Comparison of ENCODE assay signal across 26 cellular contexts in the genomic region with DNA sequence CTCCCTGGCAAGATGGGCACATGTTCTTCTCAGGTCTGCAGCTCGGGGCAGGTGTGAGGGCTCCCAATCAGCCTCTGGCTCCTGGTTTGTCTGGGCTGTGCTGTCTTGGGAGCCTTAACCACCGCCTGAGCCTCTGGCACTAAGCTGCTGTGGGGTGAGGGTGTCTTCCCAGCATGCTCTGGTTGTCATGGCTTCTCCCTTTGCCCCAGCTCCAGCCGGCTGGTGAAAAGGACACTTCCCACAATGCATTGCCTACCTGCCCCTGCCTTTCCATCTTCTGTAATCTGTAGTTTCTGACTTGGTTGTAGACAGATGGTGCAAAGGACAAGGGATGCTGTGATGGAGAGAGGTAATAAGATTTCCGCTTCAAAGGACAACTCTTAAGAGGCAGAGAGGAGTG.
DNase-seq lines count a peak whose midpoint lies in the region; ATAC-seq and TF ChIP-seq lines count a peak whose summit lies in the region.
"Had no signal": no experiment of that assay in that cellular context is flagged by ENCODE, and none has a peak within 500 bp of the region (broad histone marks: within the 10 kb centered on the region; RNA-seq: fewer than 3 reads in every experiment).

No MANE protein-coding gene starts in this region.

- H3K27ac ChIP-seq in spleen: peak overlapping the region in 1 of 8 donors; percentile 90
- H3K27ac ChIP-seq: 22Rv1, HL-60, PC-9 had no signal

- no peaks in the 10 kb centered on the region for H3K36me3 ChIP-seq in spleen
- H3K36me3 ChIP-seq: HAP-1 had no signal

- WGBS in spleen, 5 donors: 82 to 89% (median 87%) methylated on average over 3 to 4 of the region's 4 CpGs

- H3K27me3 Mint-ChIP-seq in natural killer cell treated with Interleukin-12 subunit alpha and Interleukin-12 subunit beta and Interleukin-15 and Interleukin-18, amount 100 ng/mL, for 72 hours: peaks cover 33 to 35% of the 10 kb centered on the region in 2 donors
- peaks cover 37 to 48% of the 10 kb centered on the region in 2 donors for H3K27me3 Mint-ChIP-seq in natural killer cell (ENCODE audit: low read depth in 2 of 2)
- peaks cover 4% of the 10 kb centered on the region for H3K27me3 Mint-ChIP-seq in glutamatergic neuron (ENCODE audit: unreplicated experiment)
- peaks cover 7% of the 10 kb centered on the region for H3K27me3 Mint-ChIP-seq in activated naive CD8-positive, alpha-beta T cell treated with anti-CD3 and anti-CD28 coated beads, Interleukin-2, amount 50 U/mL, for 24 hours

- no peaks in the 10 kb centered on the region for H3K9me3 ChIP-seq in spleen
- H3K9me3 ChIP-seq: HAP-1 had no signal

- H3K27ac Mint-ChIP-seq in natural killer cell treated with Interleukin-12 subunit alpha and Interleukin-12 subunit beta and Interleukin-15 and Interleukin-18, amount 100 ng/mL, for 72 hours: peak overlapping the region in 1 of 2 donors; percentile 4
- no peak overlapping the region for H3K27ac Mint-ChIP-seq in natural killer cell
- H3K27ac Mint-ChIP-seq in glutamatergic neuron (ENCODE audit: unreplicated experiment): no peak overlapping the region
- no peak overlapping the region for H3K27ac Mint-ChIP-seq in activated naive CD8-positive, alpha-beta T cell treated with anti-CD3 and anti-CD28 coated beads, Interleukin-2, amount 50 U/mL, for 24 hours
- H3K27ac Mint-ChIP-seq: B cell; CD8-positive, alpha-beta memory T cell had no signal

- no peaks in the 10 kb centered on the region for H3K9me3 Mint-ChIP-seq in natural killer cell treated with Interleukin-12 subunit alpha and Interleukin-12 subunit beta and Interleukin-15 and Interleukin-18, amount 100 ng/mL, for 72 hours
- no peaks in the 10 kb centered on the region for H3K9me3 Mint-ChIP-seq in natural killer cell
- H3K9me3 Mint-ChIP-seq in glutamatergic neuron (ENCODE audit: unreplicated experiment): no peaks in the 10 kb centered on the region
- no peaks in the 10 kb centered on the region for H3K9me3 Mint-ChIP-seq in activated naive CD8-positive, alpha-beta T cell treated with anti-CD3 and anti-CD28 coated beads, Interleukin-2, amount 50 U/mL, for 24 hours
- H3K9me3 Mint-ChIP-seq: CD8-positive, alpha-beta memory T cell had no signal

- peaks cover 0 to 24% (median 0%) of the 10 kb centered on the region in 7 donors for H3K27me3 ChIP-seq in spleen (replicated peaks in 1 of 7)

- no peaks in the 10 kb centered on the region for H3K36me3 Mint-ChIP-seq in natural killer cell treated with Interleukin-12 subunit alpha and Interleukin-12 subunit beta and Interleukin-15 and Interleukin-18, amount 100 ng/mL, for 72 hours
- H3K36me3 Mint-ChIP-seq in natural killer cell: no peaks in the 10 kb centered on the region
- H3K36me3 Mint-ChIP-seq in glutamatergic neuron (ENCODE audit: unreplicated experiment): no peaks in the 10 kb centered on the region
- no peaks in the 10 kb centered on the region for H3K36me3 Mint-ChIP-seq in activated naive CD8-positive, alpha-beta T cell treated with anti-CD3 and anti-CD28 coated beads, Interleukin-2, amount 50 U/mL, for 24 hours (ENCODE audit: low read depth)
- H3K36me3 Mint-ChIP-seq: CD14-positive monocyte; CD8-positive, alpha-beta memory T cell had no signal

- intact Hi-C loops in natural killer cell (cut with micrococcal nuclease): no loop called here
- intact Hi-C loops in spleen (cut with DNase I; ENCODE audit: low total_unique reads): no loop called here

- peaks cover 6 to 8% of the 10 kb centered on the region in 2 donors for H3K4me1 Mint-ChIP-seq in natural killer cell treated with Interleukin-12 subunit alpha and Interleukin-12 subunit beta and Interleukin-15 and Interleukin-18, amount 100 ng/mL, for 72 hours (ENCODE audit: low read depth in 2 of 2)
- peaks cover 0 to 10% of the 10 kb centered on the region in 2 donors for H3K4me1 Mint-ChIP-seq in natural killer cell
- H3K4me1 Mint-ChIP-seq in glutamatergic neuron (ENCODE audit: low read depth, unreplicated experiment): no peaks in the 10 kb centered on the region
- H3K4me1 Mint-ChIP-seq in activated naive CD8-positive, alpha-beta T cell treated with anti-CD3 and anti-CD28 coated beads, Interleukin-2, amount 50 U/mL, for 24 hours: peaks cover 12% of the 10 kb centered on the region

- no peak for TF ChIP-seq POLR2A in spleen (IDR thresholded peaks at IDR 0.05)

- peaks cover 0 to 53% (median 8%) of the 10 kb centered on the region in 6 donors for H3K4me1 ChIP-seq in spleen

- H3K4me3 Mint-ChIP-seq in natural killer cell treated with Interleukin-12 subunit alpha and Interleukin-12 subunit beta and Interleukin-15 and Interleukin-18, amount 100 ng/mL, for 72 hours: no peak overlapping the region
- no peak overlapping the region for H3K4me3 Mint-ChIP-seq in natural killer cell
- H3K4me3 Mint-ChIP-seq in glutamatergic neuron (ENCODE audit: unreplicated experiment): no peak overlapping the region
- H3K4me3 Mint-ChIP-seq in activated naive CD8-positive, alpha-beta T cell treated with anti-CD3 and anti-CD28 coated beads, Interleukin-2, amount 50 U/mL, for 24 hours: no peak overlapping the region
- H3K4me3 Mint-ChIP-seq: B cell; CD14-positive monocyte; CD8-positive, alpha-beta memory T cell had no signal

- ATAC-seq in natural killer cell treated with Interleukin-12 subunit alpha and Interleukin-12 subunit beta and Interleukin-15 and Interleukin-18, amount 100 ng/mL, for 72 hours: no peak
- no peak for ATAC-seq in natural killer cell
- ATAC-seq in activated naive CD8-positive, alpha-beta T cell treated with anti-CD3 and anti-CD28 coated beads, Interleukin-2, amount 50 U/mL, for 24 hours: no peak
- ATAC-seq: Right ventricle myocardium inferior had no signal

- no peak overlapping the region for H3K4me3 ChIP-seq in spleen
- H3K4me3 ChIP-seq: HAP-1, PC-9 had no signal

- DNase-seq in natural killer cell treated with Interleukin-12 subunit alpha and Interleukin-12 subunit beta and Interleukin-15 and Interleukin-18, amount 100 ng/mL, for 72 hours (ENCODE audit: low spot score): peak; percentile 26
- DNase-seq in natural killer cell (no peak), SK-N-DZ (ENCODE audit: low spot score) (peak; percentile 56), spleen (peak; percentile 36), glutamatergic neuron (no peak), NCI-H2227 (lab: John Stamatoyannopoulos, UW; ENCODE audit: unreplicated experiment) (no peak)
- no peak for DNase-seq in activated naive CD8-positive, alpha-beta T cell treated with anti-CD3 and anti-CD28 coated beads, Interleukin-2, amount 50 U/mL, for 24 hours
- DNase-seq: CD8-positive, alpha-beta memory T cell; DMS 273 treated with DMSO at 0.1 percent for 48 hours; DMS79 treated with DMSO at 0.1 percent for 48 hours; GF-D8; GOT3; NCI-H1105; NCI-H1436 treated with DMSO at 0.1 percent for 48 hours; NCI-H187 treated with DMSO at 0.1 percent for 48 hours; NCI-H226; NCI-H510A; NCI-H748 treated with DMSO at 0.1 percent for 48 hours; NK-92 treated with Interleukin-12 subunit alpha and Interleukin-12 subunit beta, amount 100 ng/mL, for 24 hours; PC-9 had no signal

- TF ChIP-seq CTCF in natural killer cell (IDR thresholded peaks at IDR 0.05) (no peak), spleen (IDR thresholded peaks at IDR 0.05 in 8 of 11, conservative IDR thresholded peaks at IDR 0.05 in 3 of 11) (no peak), glutamatergic neuron (IDR thresholded peaks at IDR 0.05; ENCODE audit: partially characterized antibody, unreplicated experiment) (no peak)

Comparison
In these comparisons a context has a peak if more than half of its experiments do, and no peak if none do; other contexts are left out.
1. DNase-seq: peak in natural killer cell treated with Interleukin-12 subunit alpha and Interleukin-12 subunit beta and Interleukin-15 and Interleukin-18, amount 100 ng/mL, for 72 hours (single experiment), SK-N-DZ (single experiment) and spleen (single experiment); none in natural killer cell (single experiment), glutamatergic neuron (single experiment), NCI-H2227 (single experiment) and activated naive CD8-positive, alpha-beta T cell treated with anti-CD3 and anti-CD28 coated beads, Interleukin-2, amount 50 U/mL, for 24 hours (single experiment).